In genomic region chr1:224162768-224163167, GRCh38 we compare ENCODE assay signal across 29 cellular contexts.
"Had no signal": no experiment of that assay in that cellular context is flagged by ENCODE, and none has a peak within 500 bp of the region (broad histone marks: within the 10 kb centered on the region; RNA-seq: fewer than 3 reads in every experiment).

No MANE protein-coding gene starts in this region.

- H3K27ac ChIP-seq: brain microvascular endothelial cell, WERI-Rb-1 had no signal

- H3K27me3 Mint-ChIP-seq: activated B cell treated with CpG ODN at 0.5 μM for 24 hours; activated CD8-positive, alpha-beta T cell treated with anti-CD3 and anti-CD28 coated beads for 36 hours; activated naive CD8-positive, alpha-beta T cell; activated T-helper 17 cell treated with anti-CD3 and anti-CD28 coated beads, Interleukin-2, amount 50 U/mL, for 72 hours; central memory CD8-positive, alpha-beta T cell had no signal

- DNase-seq: activated B cell treated with CpG ODN at 0.5 μM for 24 hours; activated CD4-positive, alpha-beta T cell treated with anti-CD3 and anti-CD28 coated beads for 48 hours; activated CD4-positive, alpha-beta T cell treated with anti-CD3 and anti-CD28 coated beads, Interleukin-2, amount 50 U/mL, for 1 hour; activated CD4-positive, alpha-beta T cell treated with anti-CD3 and anti-CD28 coated beads, Interleukin-2, amount 50 U/mL, for 48 hours; activated CD8-positive, alpha-beta memory T cell treated with anti-CD3 and anti-CD28 coated beads for 24 hours; activated CD8-positive, alpha-beta T cell treated with anti-CD3 and anti-CD28 coated beads for 36 hours; activated effector memory CD4-positive, alpha-beta T cell treated with Interleukin-2 at 50 U/mL for 16 hours; activated gamma-delta T cell treated with Interleukin-2 at 50 U/mL for 16 hours; activated naive CD4-positive, alpha-beta T cell treated with anti-CD3 and anti-CD28 coated beads, Interleukin-2, amount 50 U/mL, for 16 hours; activated naive CD4-positive, alpha-beta T cell treated with Interleukin-2 at 50 U/mL for 16 hours; activated T-cell treated with anti-CD3 and anti-CD28 coated beads, Interleukin-2, amount 50 U/mL, for 4 hours; amniotic stem cell; anterior cingulate cortex; brain microvascular endothelial cell; effector CD8-positive, alpha-beta T cell; foreskin fibroblast; hippocampal formation; T1000; WERI-Rb-1 had no signal

- H3K9me3 Mint-ChIP-seq: activated CD8-positive, alpha-beta T cell treated with anti-CD3 and anti-CD28 coated beads for 36 hours; activated T-cell treated with anti-CD3 and anti-CD28 coated beads, Interleukin-2, amount 50 U/mL, for 4 hours; activated T-helper 17 cell treated with anti-CD3 and anti-CD28 coated beads, Interleukin-2, amount 50 U/mL, for 72 hours; central memory CD8-positive, alpha-beta T cell; T-helper 2 cell treated with Interferon-gamma antibody and Interleukin-4, amounts not matched to agents 5 μg/mL and 100 μg/mL, for 36 hours had no signal

- FAIRE-seq: astrocyte, bronchial epithelial cell, colon, frontal cortex had no signal

- H3K4me1 Mint-ChIP-seq: activated T-helper 17 cell treated with anti-CD3 and anti-CD28 coated beads, Interleukin-2, amount 50 U/mL, for 72 hours had no signal

- H3K27ac Mint-ChIP-seq: activated B cell treated with CpG ODN at 0.5 μM for 24 hours; activated CD8-positive, alpha-beta T cell treated with anti-CD3 and anti-CD28 coated beads for 36 hours; activated naive CD8-positive, alpha-beta T cell; activated T-helper 17 cell treated with anti-CD3 and anti-CD28 coated beads, Interleukin-2, amount 50 U/mL, for 72 hours; T-helper 2 cell treated with Interferon-gamma antibody and Interleukin-4, amounts not matched to agents 5 μg/mL and 100 μg/mL, for 36 hours had no signal

- ATAC-seq: activated CD4-positive, CD25-positive, alpha-beta regulatory T cell treated with anti-CD3 and anti-CD28 coated beads, Interleukin-2, amount 50 U/mL, for 24 hours; activated CD8-positive, alpha-beta T cell treated with anti-CD3 and anti-CD28 coated beads for 36 hours; activated T-cell treated with anti-CD3 and anti-CD28 coated beads, Interleukin-2, amount 50 U/mL, for 4 hours; activated T-helper 17 cell treated with anti-CD3 and anti-CD28 coated beads, Interleukin-2, amount 50 U/mL, for 72 hours; esophagus mucosa had no signal

- H3K27me3 ChIP-seq: brain microvascular endothelial cell had no signal

- H3K4me3 Mint-ChIP-seq: activated B cell treated with CpG ODN at 0.5 μM for 24 hours; activated CD8-positive, alpha-beta T cell treated with anti-CD3 and anti-CD28 coated beads for 36 hours; activated naive CD8-positive, alpha-beta T cell; activated T-cell treated with anti-CD3 and anti-CD28 coated beads, Interleukin-2, amount 50 U/mL, for 4 hours; activated T-helper 17 cell treated with anti-CD3 and anti-CD28 coated beads, Interleukin-2, amount 50 U/mL, for 72 hours; central memory CD8-positive, alpha-beta T cell; T-helper 2 cell treated with Interferon-gamma antibody and Interleukin-4, amounts not matched to agents 5 μg/mL and 100 μg/mL, for 36 hours had no signal
